ENCODE assay signal across 23 cellular contexts in genomic region chr2:85854897-85855296, GRCh38. TPM values are rescaled to one million over a fixed set of nuclear protein-coding genes. Genes with fewer than 3 reads are reported as not detected.
DNase-seq lines count a peak whose midpoint lies in the region; ATAC-seq and TF ChIP-seq lines count a peak whose summit lies in the region.
"Had no signal": no experiment of that assay in that cellular context is flagged by ENCODE, and none has a peak within 500 bp of the region (broad histone marks: within the 10 kb centered on the region; RNA-seq: fewer than 3 reads in every experiment).

No MANE protein-coding gene starts in this region.

- WGBS in mesendoderm (ENCODE audit: extremely low coverage, insufficient coverage, low lambda C conversion rate): no CpG with 5 or more reads among the region's 4 CpGs

- H3K27ac ChIP-seq in CD4-positive, alpha-beta memory T cell (ENCODE audit: low read depth, low read length): peak overlapping the region; percentile 84
- peak overlapping the region; percentile 82 for H3K27ac ChIP-seq in lower lobe of right lung
- no peak overlapping the region for H3K27ac ChIP-seq in mesendoderm (ENCODE audit: low read depth, low read length)
- no peak overlapping the region for H3K27ac ChIP-seq in RWPE1

- peaks cover 0 to 5% (median 2%) of the 10 kb centered on the region in 7 donors for H3K9me3 Mint-ChIP-seq in CD14-positive monocyte
- H3K9me3 Mint-ChIP-seq in CD4-positive, alpha-beta memory T cell: peaks cover 0 to 2% (median 0%) of the 10 kb centered on the region in 8 donors
- H3K9me3 Mint-ChIP-seq in activated CD4-positive, alpha-beta memory T cell treated with anti-CD3 and anti-CD28 coated beads, Interleukin-2, amount 10 ng/mL, durations not matched to agents 7 days and 5 days: peaks cover 10% of the 10 kb centered on the region
- H3K9me3 Mint-ChIP-seq: type B pancreatic cell had no signal

- CTCF ChIA-PET in CD4-positive, alpha-beta memory T cell (lab: Charles Lee; ENCODE audit: partially characterized antibody): interaction anchor here (1.2 to 8.8 kb wide), 6 partner anchors 9 to 224 kb away, joined by 3 to 96 read pairs (median 32); partner anchors contain the start of gene ST3GAL5
- CTCF ChIA-PET in activated CD4-positive, alpha-beta memory T cell treated with anti-CD3 and anti-CD28 coated beads, Interleukin-2, amount 10 ng/mL, durations not matched to agents 7 days and 5 days (lab: Charles Lee): interaction anchor here (1.0 to 6.4 kb wide), 3 partner anchors 27 to 226 kb away, joined by 4 to 42 read pairs (median 9); partner anchors contain the start of gene ST3GAL5
- CTCF ChIA-PET in RWPE1 (lab: Yijun Ruan, JAX): no interaction called here

- H3K4me1 ChIP-seq in CD4-positive, alpha-beta memory T cell (ENCODE audit: insufficient read depth, low read length): peaks cover 65% of the 10 kb centered on the region
- H3K4me1 ChIP-seq in lower lobe of right lung (peaks cover 13% of the 10 kb centered on the region), mesendoderm (ENCODE audit: control insufficient read depth, low read depth, low read length) (no peaks in the 10 kb centered on the region)
- H3K4me1 ChIP-seq: body of pancreas had no signal

- POLR2A ChIA-PET in CD4-positive, alpha-beta memory T cell (lab: Charles Lee; ENCODE audit: partially characterized antibody): interaction anchor here (1.0 to 6.9 kb wide), 9 partner anchors 11 to 596 kb away, joined by 3 to 140 read pairs (median 13); partner anchors contain the start of genes KDM3A and ST3GAL5
- POLR2A ChIA-PET in activated CD4-positive, alpha-beta memory T cell treated with anti-CD3 and anti-CD28 coated beads, Interleukin-2, amount 10 ng/mL, durations not matched to agents 7 days and 5 days (lab: Charles Lee): interaction anchor here (1.3 to 5.6 kb wide), 6 partner anchors 9 to 222 kb away, joined by 4 to 70 read pairs (median 24); partner anchors contain the start of gene ST3GAL5
- POLR2A ChIA-PET in RWPE1 (lab: Yijun Ruan, JAX; ENCODE audit: low non-redundant PET): no interaction called here

- DNase-seq in CD14-positive monocyte (ENCODE audit: low spot score) (no peak), lower lobe of right lung (no peak), mesendoderm (no peak), occipital lobe (lab: John Stamatoyannopoulos, UW) (no peak), kidney glomerular epithelial cell (lab: John Stamatoyannopoulos, UW) (no peak), RWPE1 (ENCODE audit: low spot score) (no peak)
- DNase-seq in CD4-positive, alpha-beta memory T cell: peak in 1 of 5 donors; percentile 45
- peak; percentile 17 for DNase-seq in activated CD4-positive, alpha-beta memory T cell treated with anti-CD3 and anti-CD28 coated beads, Interleukin-2, amount 10 ng/mL, durations not matched to agents 7 days and 5 days
- DNase-seq: activated effector memory CD4-positive, alpha-beta T cell treated with anti-CD3 and anti-CD28 coated beads, Interleukin-2, amount 50 U/mL, for 16 hours; body of pancreas; DMS79 treated with DMSO at 0.1 percent for 48 hours; gastrocnemius medialis; left ventricle myocardium superior; NCI-H1092; NCI-H524 treated with DMSO at 0.1 percent for 48 hours; OCI-M1; stimulated activated CD4-positive, alpha-beta T cell treated with anti-CD3 and anti-CD28 coated beads, Interleukin-4, amount 100 ng/mL, for 4 hours; stimulated activated CD8-positive, alpha-beta memory T cell treated with anti-CD3 and anti-CD28 coated beads, Interleukin-4, amount 100 ng/mL, for 48 hours had no signal

- H3K27me3 ChIP-seq in CD4-positive, alpha-beta memory T cell (ENCODE audit: insufficient read depth, low read length): no peaks in the 10 kb centered on the region
- H3K27me3 ChIP-seq in lower lobe of right lung (ENCODE audit: low read depth) (no peaks in the 10 kb centered on the region), mesendoderm (ENCODE audit: insufficient read depth, low read length, poor library complexity) (no peaks in the 10 kb centered on the region)
- H3K27me3 ChIP-seq: BLaER1, body of pancreas, gastrocnemius medialis had no signal

- no peak overlapping the region for H3K9ac ChIP-seq in mesendoderm (ENCODE audit: low read length)

- H3K4me3 ChIP-seq in CD4-positive, alpha-beta memory T cell (ENCODE audit: low read length in 2 of 2): no peak overlapping the region
- H3K4me3 ChIP-seq in lower lobe of right lung (no peak overlapping the region), mesendoderm (ENCODE audit: low read length) (no peak overlapping the region)
- H3K4me3 ChIP-seq: body of pancreas, coronary artery, gastrocnemius medialis, HAP-1, K562 had no signal

- no peak for ATAC-seq in lower lobe of right lung
- ATAC-seq: body of pancreas, gastrocnemius medialis, K562, left ventricle myocardium superior had no signal

- intact Hi-C loops in CD14-positive monocyte (cut with micrococcal nuclease): loop anchor here in 1 of 2 donors (5.0 kb wide), 1 partner anchor 32 kb away; the partner anchor contains the start of gene ST3GAL5
- intact Hi-C loops in CD4-positive, alpha-beta memory T cell (cut with micrococcal nuclease): no loop called here
- intact Hi-C loops in lower lobe of right lung (cut with DNase I): no loop called here

- H3K4me3 Mint-ChIP-seq in CD14-positive monocyte: no peak overlapping the region
- peak overlapping the region; percentile 17 to 92 (median 74) for H3K4me3 Mint-ChIP-seq in CD4-positive, alpha-beta memory T cell
- peak overlapping the region; percentile 9 for H3K4me3 Mint-ChIP-seq in activated CD4-positive, alpha-beta memory T cell treated with anti-CD3 and anti-CD28 coated beads, Interleukin-2, amount 10 ng/mL, durations not matched to agents 7 days and 5 days
- H3K4me3 Mint-ChIP-seq: type B pancreatic cell had no signal

- no peak overlapping the region for H2BK5ac ChIP-seq in mesendoderm (ENCODE audit: low read length)

- no peak overlapping the region for H4K5ac ChIP-seq in mesendoderm (ENCODE audit: low read length)

- no peak overlapping the region for H2BK120ac ChIP-seq in mesendoderm (ENCODE audit: low read depth, low read length)

- H3K36me3 ChIP-seq in CD4-positive, alpha-beta memory T cell (ENCODE audit: insufficient read depth, low read length): peaks cover 3% of the 10 kb centered on the region
- H3K36me3 ChIP-seq in lower lobe of right lung (peaks cover 69% of the 10 kb centered on the region), mesendoderm (ENCODE audit: control insufficient read depth, insufficient read depth, low read length) (no peaks in the 10 kb centered on the region)
- H3K36me3 ChIP-seq: HAP-1 had no signal

- H3K23ac ChIP-seq in mesendoderm (ENCODE audit: low read length): no peak overlapping the region

- TF ChIP-seq CTCF in CD14-positive monocyte (IDR thresholded peaks at IDR 0.05): no peak
- TF ChIP-seq CTCF in lower lobe of right lung (IDR thresholded peaks at IDR 0.05): no peak
- TF ChIP-seq CTCF in RWPE1 (conservative IDR thresholded peaks at IDR 0.05; ENCODE audit: low read depth): no peak

- no peaks in the 10 kb centered on the region for H3K79me1 ChIP-seq in mesendoderm (ENCODE audit: low read length)

- H3K4me1 Mint-ChIP-seq in CD14-positive monocyte: peaks cover 24% of the 10 kb centered on the region
- H3K4me1 Mint-ChIP-seq in CD4-positive, alpha-beta memory T cell: peaks cover 63 to 87% (median 72%) of the 10 kb centered on the region in 4 donors
- H3K4me1 Mint-ChIP-seq in activated CD4-positive, alpha-beta memory T cell treated with anti-CD3 and anti-CD28 coated beads, Interleukin-2, amount 10 ng/mL, durations not matched to agents 7 days and 5 days: peaks cover 69% of the 10 kb centered on the region

- H3K9me3 ChIP-seq in CD4-positive, alpha-beta memory T cell (ENCODE audit: control insufficient read depth in 1 of 2, low read length in 2 of 2): no peaks in the 10 kb centered on the region
- no peaks in the 10 kb centered on the region for H3K9me3 ChIP-seq in lower lobe of right lung
- H3K9me3 ChIP-seq: body of pancreas, gastrocnemius medialis, HAP-1 had no signal

- no peak overlapping the region for H2AK5ac ChIP-seq in mesendoderm (ENCODE audit: low read length)

- H3K18ac ChIP-seq in mesendoderm (ENCODE audit: low read length): no peak overlapping the region

- no peak overlapping the region for H3K4ac ChIP-seq in mesendoderm (ENCODE audit: low read depth, low read length)

- H3K79me2 ChIP-seq in mesendoderm (ENCODE audit: control insufficient read depth, insufficient read depth, low read length): no peaks in the 10 kb centered on the region

- no peak overlapping the region for H2BK15ac ChIP-seq in mesendoderm (replicated peaks; ENCODE audit: low read depth)

- H3K4me2 ChIP-seq in mesendoderm (ENCODE audit: low read length): no peak overlapping the region

- no peak overlapping the region for H3K56ac ChIP-seq in mesendoderm (ENCODE audit: low read length)

- no peaks in the 10 kb centered on the region for H3K27me3 Mint-ChIP-seq in CD14-positive monocyte (ENCODE audit: low read depth in 3 of 3)
- no peaks in the 10 kb centered on the region for H3K27me3 Mint-ChIP-seq in CD4-positive, alpha-beta memory T cell
- no peaks in the 10 kb centered on the region for H3K27me3 Mint-ChIP-seq in activated CD4-positive, alpha-beta memory T cell treated with anti-CD3 and anti-CD28 coated beads, Interleukin-2, amount 10 ng/mL, durations not matched to agents 7 days and 5 days
- H3K27me3 Mint-ChIP-seq: type B pancreatic cell had no signal

- H3K36me3 Mint-ChIP-seq in CD14-positive monocyte: peaks cover 75 to 89% of the 10 kb centered on the region in 2 donors
- H3K36me3 Mint-ChIP-seq in CD4-positive, alpha-beta memory T cell: peaks cover 40 to 43% of the 10 kb centered on the region in 2 donors
- peaks cover 82% of the 10 kb centered on the region for H3K36me3 Mint-ChIP-seq in activated CD4-positive, alpha-beta memory T cell treated with anti-CD3 and anti-CD28 coated beads, Interleukin-2, amount 10 ng/mL, durations not matched to agents 7 days and 5 days (ENCODE audit: low read depth)

- peak overlapping the region in 6 of 7 donors; percentile 82 to 98 (median 93) for H3K27ac Mint-ChIP-seq in CD14-positive monocyte
- peak overlapping the region; percentile 98 to 100 (median 100) for H3K27ac Mint-ChIP-seq in CD4-positive, alpha-beta memory T cell
- peak overlapping the region; percentile 100 for H3K27ac Mint-ChIP-seq in activated CD4-positive, alpha-beta memory T cell treated with anti-CD3 and anti-CD28 coated beads, Interleukin-2, amount 10 ng/mL, durations not matched to agents 7 days and 5 days
- H3K27ac Mint-ChIP-seq: type B pancreatic cell had no signal

- H4K8ac ChIP-seq in mesendoderm (ENCODE audit: low read depth, low read length): no peak overlapping the region

RNA-seq across cellular contexts. Expression of gene ST3GAL5, which starts 33.9 kb away (rescaled TPM):
- polyA plus RNA-seq in CD14-positive monocyte: 10 to 100 TPM; 14.0 to 19.5 TPM
- total RNA-seq in CD4-positive, alpha-beta memory T cell: 10 to 100 TPM; 37.1 to 41.7 TPM
- polyA plus RNA-seq in CD4-positive, alpha-beta memory T cell: 10 to 100 TPM in 1 of 2 donors, 1 to 10 TPM in 1; 8.0 to 13.3 TPM
- 10 to 100 TPM; 58.3 to 67.1 TPM for total RNA-seq in activated CD4-positive, alpha-beta memory T cell treated with anti-CD3 and anti-CD28 coated beads, Interleukin-2, amount 10 ng/mL, durations not matched to agents 7 days and 5 days
- total RNA-seq in lower lobe of right lung (72.4 TPM), occipital lobe (26.5 TPM)
- 1.3 TPM for polyA plus RNA-seq in mesendoderm (2013, experiment 1 of 2)
- polyA plus RNA-seq in mesendoderm (2013, experiment 2 of 2): 0.92 TPM

Comparison
In these comparisons a context has a peak if more than half of its experiments do, and no peak if none do; other contexts are left out.
1. H3K4me3 Mint-ChIP-seq: peak in CD4-positive, alpha-beta memory T cell (8 of 8) and activated CD4-positive, alpha-beta memory T cell treated with anti-CD3 and anti-CD28 coated beads, Interleukin-2, amount 10 ng/mL, durations not matched to agents 7 days and 5 days (single experiment); none in CD14-positive monocyte (0 of 2).
2. H3K27ac ChIP-seq: peak in CD4-positive, alpha-beta memory T cell (single experiment) and lower lobe of right lung (single experiment); none in mesendoderm (single experiment) and RWPE1 (single experiment).
3. Peak in every context shown above with its lines, with median percentiles within 50 percentile points of each other: H3K27ac Mint-ChIP-seq.